In genomic region chr11:130776044-130776390, GRCh38 we compare ENCODE assay signal across 17 cellular contexts.
DNase-seq lines count a peak whose midpoint lies in the region; ATAC-seq, FAIRE-seq and TF ChIP-seq lines count a peak whose summit lies in the region.
"Had no signal": no experiment of that assay in that cellular context is flagged by ENCODE, and none has a peak within 500 bp of the region (broad histone marks: within the 10 kb centered on the region; RNA-seq: fewer than 3 reads in every experiment).

No MANE protein-coding gene starts in this region.

- BruUV-seq in PC-3 (replicated peaks; lab: Mats Ljungman, UMichigan): no TSS peak
- BruUV-seq in MCF 10A (replicated peaks; lab: Mats Ljungman, UMichigan): no TSS peak

- CTCF ChIA-PET in PC-3 (lab: Charles Lee): no interaction called here
- CTCF ChIA-PET in MCF 10A (lab: Yijun Ruan, JAX): interaction anchor here (0.5 kb wide), 1 partner anchor 472 kb away, joined by 3 read pairs; no protein-coding TSS in a partner anchor

- no peaks in the 10 kb centered on the region for H3K27me3 Mint-ChIP-seq in astrocyte (ENCODE audit: low read depth, unreplicated experiment)
- no peaks in the 10 kb centered on the region for H3K27me3 Mint-ChIP-seq in MCF 10A (ENCODE audit: insufficient read depth, unreplicated experiment)

- POLR2A ChIA-PET in PC-3 (lab: Charles Lee; ENCODE audit: unreplicated experiment) (no interaction called here), MCF 10A (lab: Yijun Ruan, JAX) (interaction anchor here (1.2 to 1.5 kb wide), 2 partner anchors 12 to 13 kb away, joined by 3 to 6 read pairs; no protein-coding TSS in a partner anchor)

- H3K4me1 ChIP-seq in PC-3 (ENCODE audit: insufficient read depth, low read length) (peaks cover 41% of the 10 kb centered on the region), astrocyte (ENCODE audit: insufficient read depth, low read length) (peaks cover 37% of the 10 kb centered on the region), hepatocyte (ENCODE audit: insufficient read depth) (peaks cover 11% of the 10 kb centered on the region)
- H3K4me1 ChIP-seq: Caco-2 had no signal

- no peak for FAIRE-seq in astrocyte (lab: Jason Lieb, UNC)
- FAIRE-seq: A549, GM12878 had no signal

- H3F3A ChIP-seq in PC-3 (ENCODE audit: low read length, unreplicated experiment): no peaks in the 10 kb centered on the region

- no peak overlapping the region for H3K4me3 ChIP-seq in PC-3 (ENCODE audit: low read length)
- no peak overlapping the region for H3K4me3 ChIP-seq in astrocyte (ENCODE audit: insufficient read depth, low read depth, low read length)
- no peak overlapping the region for H3K4me3 ChIP-seq in hepatocyte
- H3K4me3 ChIP-seq: A549, BLaER1, GM12878 had no signal

- H3K9me3 Mint-ChIP-seq in astrocyte (ENCODE audit: unreplicated experiment): peaks cover 2% of the 10 kb centered on the region
- peaks cover 8% of the 10 kb centered on the region for H3K9me3 Mint-ChIP-seq in MCF 10A (ENCODE audit: unreplicated experiment)
- H3K9me3 Mint-ChIP-seq: CD8-positive, alpha-beta memory T cell; H9 had no signal

- peak overlapping the region; percentile 73 for H3K27ac Mint-ChIP-seq in astrocyte (ENCODE audit: unreplicated experiment)
- H3K27ac Mint-ChIP-seq in MCF 10A (ENCODE audit: low read depth, unreplicated experiment): no peak overlapping the region
- H3K27ac Mint-ChIP-seq: CD8-positive, alpha-beta memory T cell; H9; IgD-negative memory B cell had no signal

- H2AFZ ChIP-seq in PC-3 (ENCODE audit: low read length) (no peak overlapping the region), astrocyte (ENCODE audit: low read depth, low read length) (no peak overlapping the region), hepatocyte (no peak overlapping the region)

- TF ChIP-seq CTCF in PC-3 (conservative IDR thresholded peaks at IDR 0.05; ENCODE audit: low read depth, low read length) (no peak), astrocyte (IDR thresholded peaks at IDR 0.05; ENCODE audit: insufficient read depth, low read depth, low read length) (no peak), hepatocyte (IDR thresholded peaks at IDR 0.05; ENCODE audit: poor library complexity) (no peak), MCF 10A (IDR thresholded peaks at IDR 0.05; ENCODE audit: unreplicated experiment) (no peak)

- H3K27ac ChIP-seq in PC-3 (ENCODE audit: low read length) (peak overlapping the region; percentile 53), astrocyte (ENCODE audit: low read depth, low read length) (no peak overlapping the region), hepatocyte (peak overlapping the region; percentile 23)
- H3K27ac ChIP-seq: A549, BLaER1 had no signal

- no peak overlapping the region for H3K4me3 Mint-ChIP-seq in astrocyte (ENCODE audit: unreplicated experiment)
- no peak overlapping the region for H3K4me3 Mint-ChIP-seq in MCF 10A (ENCODE audit: unreplicated experiment)
- H3K4me3 Mint-ChIP-seq: CD8-positive, alpha-beta memory T cell; H9; IgD-negative memory B cell had no signal

- no peaks in the 10 kb centered on the region for H3K9me2 ChIP-seq in PC-3 (replicated peaks; ENCODE audit: low read length)
- H3K9me2 ChIP-seq in hepatocyte (replicated peaks; ENCODE audit: insufficient read depth): no peaks in the 10 kb centered on the region

- H3K9me3 ChIP-seq in PC-3 (ENCODE audit: low read length) (0 out of 2 replicates have a peak, but pooled peaks cover 3% of the 10 kb centered on the region), astrocyte (ENCODE audit: insufficient read depth, low read depth, low read length) (no peaks in the 10 kb centered on the region), hepatocyte (ENCODE audit: low read depth) (no peaks in the 10 kb centered on the region)
- H3K9me3 ChIP-seq: A549, BLaER1, Caco-2 had no signal

- H3K4me2 ChIP-seq in PC-3 (ENCODE audit: low read length) (no peak overlapping the region), astrocyte (ENCODE audit: low read length) (peak overlapping the region; percentile 15), hepatocyte (no peak overlapping the region)
- H3K4me2 ChIP-seq: A549, BLaER1 had no signal

- H4K20me1 ChIP-seq in PC-3 (ENCODE audit: low read length) (no peaks in the 10 kb centered on the region), astrocyte (ENCODE audit: insufficient read depth, low read length) (no peaks in the 10 kb centered on the region), hepatocyte (ENCODE audit: insufficient read depth, poor library complexity, severe bottlenecking) (no peaks in the 10 kb centered on the region)
- H4K20me1 ChIP-seq: BLaER1 had no signal

- H3K79me2 ChIP-seq in PC-3 (ENCODE audit: low read length) (no peaks in the 10 kb centered on the region), astrocyte (ENCODE audit: insufficient read depth, low read length) (no peaks in the 10 kb centered on the region), hepatocyte (no peaks in the 10 kb centered on the region)

- DNase-seq in PC-3 (no peak), astrocyte (ENCODE audit: low read depth) (no peak), hepatocyte (ENCODE audit: low spot score) (no peak), MCF 10A (ENCODE audit: unreplicated experiment) (no peak), LoVo (ENCODE audit: low spot score) (no peak)
- DNase-seq: AML-193; Caco-2; CD8-positive, alpha-beta memory T cell; DMS53; GOT3; H9 had no signal

- H3K36me3 ChIP-seq in PC-3 (ENCODE audit: low read depth, low read length) (no peaks in the 10 kb centered on the region), astrocyte (ENCODE audit: insufficient read depth, low read length) (no peaks in the 10 kb centered on the region), hepatocyte (replicated peaks; ENCODE audit: insufficient read depth, low read depth) (no peaks in the 10 kb centered on the region)
- H3K36me3 ChIP-seq: BLaER1 had no signal

- H3K4me1 Mint-ChIP-seq in astrocyte (ENCODE audit: low read depth, unreplicated experiment): peaks cover 38% of the 10 kb centered on the region
- peaks cover 34% of the 10 kb centered on the region for H3K4me1 Mint-ChIP-seq in MCF 10A (ENCODE audit: insufficient read depth, unreplicated experiment)
- H3K4me1 Mint-ChIP-seq: CD8-positive, alpha-beta memory T cell; IgD-negative memory B cell had no signal

- no peaks in the 10 kb centered on the region for H3K36me3 Mint-ChIP-seq in astrocyte (ENCODE audit: low read depth, unreplicated experiment)
- H3K36me3 Mint-ChIP-seq in MCF 10A (ENCODE audit: insufficient read depth, unreplicated experiment): peaks cover 4% of the 10 kb centered on the region
- H3K36me3 Mint-ChIP-seq: CD8-positive, alpha-beta memory T cell; IgD-negative memory B cell had no signal

- intact Hi-C loops in PC-3 (cut with micrococcal nuclease) (no loop called here), MCF 10A (cut with micrococcal nuclease) (no loop called here)

- H3K9ac ChIP-seq in PC-3 (ENCODE audit: low read length): peak overlapping the region; percentile 3; the same call in 1 of the 2 replicates
- H3K9ac ChIP-seq in astrocyte (ENCODE audit: low read length): no peak overlapping the region
- H3K9ac ChIP-seq: BLaER1 had no signal

- ATAC-seq in PC-3 (no peak), HG02840 (IDR thresholded peaks at IDR 0.05; ENCODE audit: low FRiP score, unreplicated experiment) (no peak), GM18873 (IDR thresholded peaks at IDR 0.05; ENCODE audit: low FRiP score, unreplicated experiment) (no peak)
- ATAC-seq: A549, GM12878 had no signal

- H3K27me3 ChIP-seq in PC-3 (ENCODE audit: low read length): no peaks in the 10 kb centered on the region
- no peaks in the 10 kb centered on the region for H3K27me3 ChIP-seq in astrocyte (ENCODE audit: insufficient read depth, low read length)
- no peaks in the 10 kb centered on the region for H3K27me3 ChIP-seq in hepatocyte
- H3K27me3 ChIP-seq: BLaER1 had no signal
